In the genomic region with DNA sequence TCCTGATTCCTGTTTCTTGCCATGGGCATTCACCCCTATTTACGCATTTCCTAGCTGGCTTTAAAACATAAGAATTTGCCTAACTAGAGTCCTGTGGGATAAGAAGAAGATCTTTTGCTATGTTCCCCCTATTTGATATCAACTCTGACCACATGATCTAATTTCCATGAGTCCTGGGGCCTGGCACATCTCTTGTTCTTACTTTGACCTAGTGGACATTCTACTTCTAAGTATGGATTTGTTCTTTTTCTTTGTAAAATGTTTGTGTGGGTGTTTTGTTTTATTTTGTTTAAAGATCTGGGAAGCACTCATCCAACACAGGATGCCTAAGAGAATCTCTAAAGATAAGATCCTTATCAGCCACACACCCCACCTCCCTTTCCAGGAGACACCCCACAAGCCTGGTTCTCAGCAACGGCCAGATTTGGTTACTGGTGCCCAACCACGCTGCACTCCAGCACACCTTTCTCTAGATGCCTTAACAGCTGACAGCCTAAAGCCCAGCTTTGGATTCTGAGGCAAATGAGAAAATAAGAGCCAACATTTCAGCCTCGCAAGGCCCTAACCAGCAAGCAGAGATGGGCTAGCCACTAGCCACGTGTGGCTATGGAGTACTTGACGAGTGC, we compare ENCODE assay signal across 3 cellular contexts.
A peak's percentile ranks its signal among the peaks of the same experiment; 100 is the strongest.
TF ChIP-seq lines count a peak whose summit lies in the region.

No MANE protein-coding gene starts in this region.

TF ChIP-seq in HEK293, 187 proteins besides CTCF, POLR2A, EP300 and RAD21:
- TF ChIP-seq ZNF449 (tag by site-specific recombination; IDR thresholded peaks at IDR 0.05) (peak; percentile 59; the same call in 1 of the 2 replicates), TRIM28 (IDR thresholded peaks at IDR 0.05; ENCODE audit: borderline replicate concordance, low read length) (no peak)

TF ChIP-seq in HepG2, 621 proteins besides CTCF, POLR2A, EP300 and RAD21 (continued from another document):
- TF ChIP-seq CREM (IDR thresholded peaks at IDR 0.05) = 0 out of 2 replicates have a peak, but pooled peaks have one; percentile 3
- TF ChIP-seq CREM (CRISPR knock-in tag; IDR thresholded peaks at IDR 0.05) = no peak
- TF ChIP-seq, protein P1, sequence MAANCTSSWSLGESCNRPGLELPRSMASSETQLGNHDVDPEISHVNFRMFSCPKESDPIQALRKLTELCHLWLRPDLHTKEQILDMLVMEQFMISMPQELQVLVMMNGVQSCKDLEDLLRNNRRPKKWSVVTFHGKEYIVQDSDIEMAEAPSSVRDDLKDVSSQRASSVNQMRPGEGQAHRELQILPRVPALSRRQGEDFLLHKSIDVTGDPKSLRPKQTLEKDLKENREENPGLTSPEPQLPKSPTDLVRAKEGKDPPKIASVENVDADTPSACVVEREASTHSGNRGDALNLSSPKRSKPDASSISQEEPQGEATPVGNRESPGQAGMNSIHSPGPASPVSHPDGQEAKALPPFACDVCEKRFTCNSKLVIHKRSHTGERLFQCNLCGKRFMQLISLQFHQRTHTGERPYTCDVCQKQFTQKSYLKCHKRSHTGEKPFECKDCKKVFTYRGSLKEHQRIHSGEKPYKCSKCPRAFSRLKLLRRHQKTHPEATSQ (CRISPR knock-in tag; IDR thresholded peaks at IDR 0.05; ENCODE audit: borderline replicate concordance) = no peak
- no peak for TF ChIP-seq ZBTB21 (CRISPR knock-in tag; IDR thresholded peaks at IDR 0.05)
- no peak for TF ChIP-seq ZNF367 (CRISPR knock-in tag; IDR thresholded peaks at IDR 0.05; ENCODE audit: borderline replicate concordance)
- no peak for TF ChIP-seq ZFAT (CRISPR knock-in tag; conservative IDR thresholded peaks at IDR 0.05)
- TF ChIP-seq FOXP4 (CRISPR knock-in tag; IDR thresholded peaks at IDR 0.05) = 0 out of 2 replicates have a peak, but pooled peaks have one; percentile 6
- TF ChIP-seq ZEB1 (IDR thresholded peaks at IDR 0.05; ENCODE audit: insufficient replicate concordance, low read depth) = no peak
- TF ChIP-seq RFXANK (CRISPR knock-in tag; IDR thresholded peaks at IDR 0.05) = no peak
- TF ChIP-seq PCBP2 (optimal IDR thresholded peaks at IDR 0.05; ENCODE audit: low read depth, low read length, poor library complexity, severe bottlenecking) = no peak
- TF ChIP-seq ZNF720 (CRISPR knock-in tag; IDR thresholded peaks at IDR 0.05) = no peak
- no peak for TF ChIP-seq ZBTB25 (CRISPR knock-in tag; IDR thresholded peaks at IDR 0.05)
TF ChIP-seq in HepG2: peak in this region for 4.

TF ChIP-seq in SK-N-SH treated with all-trans-retinoic acid at 6 μM for 48 hours, 23 proteins besides CTCF, POLR2A, EP300 and RAD21 (continued from another document):
- TF ChIP-seq TSHZ2 (CRISPR knock-in tag; IDR thresholded peaks at IDR 0.05) (no peak), CSDC2 (CRISPR knock-in tag; IDR thresholded peaks at IDR 0.05) (no peak), ISL1 (CRISPR knock-in tag; IDR thresholded peaks at IDR 0.05) (no peak), ZFP3 (CRISPR knock-in tag; IDR thresholded peaks at IDR 0.05) (no peak), PPARA (CRISPR knock-in tag; IDR thresholded peaks at IDR 0.05; ENCODE audit: borderline replicate concordance) (no peak), RARB (CRISPR knock-in tag; IDR thresholded peaks at IDR 0.05) (no peak), OSR1 (CRISPR knock-in tag; IDR thresholded peaks at IDR 0.05) (no peak), TOX (CRISPR knock-in tag; IDR thresholded peaks at IDR 0.05; ENCODE audit: borderline replicate concordance) (no peak), ESRRG (CRISPR knock-in tag; IDR thresholded peaks at IDR 0.05) (no peak), GLIS3 (CRISPR knock-in tag; IDR thresholded peaks at IDR 0.05) (no peak)
